ENCODE assay signal across 2 cellular contexts in the genomic region with DNA sequence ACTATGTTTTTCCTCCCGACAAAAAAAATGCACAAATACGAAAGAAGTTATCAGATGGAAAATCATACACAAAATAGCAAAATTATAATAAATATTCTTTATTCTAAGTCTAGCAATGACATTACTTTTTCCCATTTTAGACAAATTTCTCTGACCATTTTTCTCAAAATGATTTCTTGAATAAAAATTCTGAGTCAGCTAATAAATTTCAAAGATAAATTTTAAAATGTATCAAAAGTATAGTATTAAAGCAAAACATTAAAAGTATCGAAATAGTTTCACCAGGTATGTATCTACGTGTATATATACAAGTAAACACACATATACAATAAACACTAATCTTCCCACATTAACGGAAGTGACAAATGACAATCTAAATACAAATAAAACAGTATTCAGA.
TF ChIP-seq lines count a peak whose summit lies in the region.

No MANE protein-coding gene starts in this region.

TF ChIP-seq in HepG2, 621 proteins besides CTCF, POLR2A, EP300 and RAD21:
- TF ChIP-seq SP4 (CRISPR knock-in tag; IDR thresholded peaks at IDR 0.05), result no peak
- TF ChIP-seq MAFK (conservative IDR thresholded peaks at IDR 0.05 in 1 of 2, IDR thresholded peaks at IDR 0.05 in 1 of 2; ENCODE audit: low read length in 2 of 2), result peak; percentile 3 to 62; a peak in 2 of 4 replicates
- peak; percentile 2; the same call in 1 of the 2 replicates for TF ChIP-seq MAFF (IDR thresholded peaks at IDR 0.05; ENCODE audit: low read depth, low read length)
- TF ChIP-seq ZNF441 (CRISPR knock-in tag; IDR thresholded peaks at IDR 0.05; ENCODE audit: borderline replicate concordance), result no peak
- no peak for TF ChIP-seq SMAD9 (CRISPR knock-in tag; IDR thresholded peaks at IDR 0.05)
- no peak for TF ChIP-seq ZNF761 (CRISPR knock-in tag; conservative IDR thresholded peaks at IDR 0.05)

TF ChIP-seq in K562, 482 proteins besides CTCF, POLR2A, EP300 and RAD21:
- peak; percentile 81 for TF ChIP-seq ZNF316 (IDR thresholded peaks at IDR 0.05)
- no peak for TF ChIP-seq ZKSCAN1 (IDR thresholded peaks at IDR 0.05; ENCODE audit: low read depth, low read length)
- no peak for TF ChIP-seq ZC3H8 (IDR thresholded peaks at IDR 0.05)
- no peak for TF ChIP-seq LEF1 (IDR thresholded peaks at IDR 0.05)
- TF ChIP-seq, protein P1, sequence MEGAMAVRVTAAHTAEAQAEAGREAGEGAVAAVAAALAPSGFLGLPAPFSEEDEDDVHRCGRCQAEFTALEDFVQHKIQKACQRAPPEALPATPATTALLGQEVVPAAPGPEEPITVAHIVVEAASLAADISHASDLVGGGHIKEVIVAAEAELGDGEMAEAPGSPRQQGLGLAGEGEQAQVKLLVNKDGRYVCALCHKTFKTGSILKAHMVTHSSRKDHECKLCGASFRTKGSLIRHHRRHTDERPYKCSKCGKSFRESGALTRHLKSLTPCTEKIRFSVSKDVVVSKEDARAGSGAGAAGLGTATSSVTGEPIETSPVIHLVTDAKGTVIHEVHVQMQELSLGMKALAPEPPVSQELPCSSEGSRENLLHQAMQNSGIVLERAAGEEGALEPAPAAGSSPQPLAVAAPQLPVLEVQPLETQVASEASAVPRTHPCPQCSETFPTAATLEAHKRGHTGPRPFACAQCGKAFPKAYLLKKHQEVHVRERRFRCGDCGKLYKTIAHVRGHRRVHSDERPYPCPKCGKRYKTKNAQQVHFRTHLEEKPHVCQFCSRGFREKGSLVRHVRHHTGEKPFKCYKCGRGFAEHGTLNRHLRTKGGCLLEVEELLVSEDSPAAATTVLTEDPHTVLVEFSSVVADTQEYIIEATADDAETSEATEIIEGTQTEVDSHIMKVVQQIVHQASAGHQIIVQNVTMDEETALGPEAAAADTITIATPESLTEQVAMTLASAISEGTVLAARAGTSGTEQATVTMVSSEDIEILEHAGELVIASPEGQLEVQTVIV (CRISPR knock-in tag; IDR thresholded peaks at IDR 0.05; ENCODE audit: borderline replicate concordance), result no peak
- TF ChIP-seq NFE2 (IDR thresholded peaks at IDR 0.05; ENCODE audit: low read depth), result no peak
- TF ChIP-seq C11orf30 (IDR thresholded peaks at IDR 0.05; ENCODE audit: low read depth), result peak; percentile 64
- no peak for TF ChIP-seq MLLT1 (IDR thresholded peaks at IDR 0.05)
